8 cellular contexts compared by ENCODE assay signal in genomic region chr1:117284408-117285215, GRCh38.
DNase-seq lines count a peak whose midpoint lies in the region; ATAC-seq and TF ChIP-seq lines count a peak whose summit lies in the region.

No MANE protein-coding gene starts in this region.

- H4K20me1 ChIP-seq in Loucy (ENCODE audit: insufficient read depth, low read length, poor library complexity, severe bottlenecking) (no peaks in the 10 kb centered on the region), fibroblast of lung (ENCODE audit: control insufficient read depth, extremely low read depth, insufficient read depth, low read length) (no peaks in the 10 kb centered on the region)

- H3F3A ChIP-seq in Loucy (ENCODE audit: low read depth), result no peaks in the 10 kb centered on the region

- ATAC-seq in RWPE2 (ENCODE audit: low read depth) (peak; percentile 66; the same call in 2 of the 3 replicates), HG02938 (IDR thresholded peaks at IDR 0.05; ENCODE audit: unreplicated experiment) (no peak), T-helper 17 cell (no peak), HG03520 (IDR thresholded peaks at IDR 0.05; ENCODE audit: unreplicated experiment) (no peak)

- H3K27me3 ChIP-seq in Loucy (ENCODE audit: insufficient read depth, low read length, poor library complexity, severe bottlenecking) (no peaks in the 10 kb centered on the region), RWPE2 (ENCODE audit: insufficient read depth, poor library complexity, severe bottlenecking) (no peaks in the 10 kb centered on the region), fibroblast of lung (ENCODE audit: control insufficient read depth, insufficient read depth, low read length) (no peaks in the 10 kb centered on the region)

- H2AFZ ChIP-seq in Loucy (ENCODE audit: low read length) (peak overlapping the region; percentile 75), fibroblast of lung (ENCODE audit: low read length) (no peak overlapping the region)

- H3K4me1 ChIP-seq in Loucy (ENCODE audit: insufficient read depth, low read length, poor library complexity, severe bottlenecking) (no peaks in the 10 kb centered on the region), RWPE2 (ENCODE audit: insufficient read depth, poor library complexity, severe bottlenecking) (no peaks in the 10 kb centered on the region), fibroblast of lung (ENCODE audit: control insufficient read depth, extremely low read depth, insufficient read depth, low read length) (no peaks in the 10 kb centered on the region)

- no peak overlapping the region for H3K27ac Mint-ChIP-seq in osteocyte (ENCODE audit: unreplicated experiment)
- no peak overlapping the region for H3K27ac Mint-ChIP-seq in T-helper 17 cell

- no peaks in the 10 kb centered on the region for H3K36me3 Mint-ChIP-seq in osteocyte (ENCODE audit: unreplicated experiment)
- peaks cover 2% of the 10 kb centered on the region for H3K36me3 Mint-ChIP-seq in T-helper 17 cell (ENCODE audit: low read depth)

- TF ChIP-seq CTCF in Loucy (conservative IDR thresholded peaks at IDR 0.05; ENCODE audit: low read length), result peak; percentile 75
- TF ChIP-seq CTCF in RWPE2 (IDR thresholded peaks at IDR 0.05; ENCODE audit: poor library complexity, severe bottlenecking), result peak; percentile 72
- peak; percentile 53 to 76 for TF ChIP-seq CTCF in fibroblast of lung (conservative IDR thresholded peaks at IDR 0.05 in 1 of 2, IDR thresholded peaks at IDR 0.05 in 1 of 2; ENCODE audit: low read depth in 1 of 2, low read length in 2 of 2)
- peak; percentile 74 for TF ChIP-seq CTCF in osteocyte (IDR thresholded peaks at IDR 0.05)

- H3K27me3 Mint-ChIP-seq in osteocyte (ENCODE audit: unreplicated experiment) (peaks cover 12% of the 10 kb centered on the region), T-helper 17 cell (peaks cover 16% of the 10 kb centered on the region)

- no peak overlapping the region for H3K4me3 Mint-ChIP-seq in osteocyte (ENCODE audit: unreplicated experiment)
- H3K4me3 Mint-ChIP-seq in T-helper 17 cell, result no peak overlapping the region

- H3K36me3 ChIP-seq in Loucy (ENCODE audit: insufficient read depth, low read length), result no peaks in the 10 kb centered on the region
- H3K36me3 ChIP-seq in RWPE2 (ENCODE audit: low read depth), result no peaks in the 10 kb centered on the region
- no peaks in the 10 kb centered on the region for H3K36me3 ChIP-seq in fibroblast of lung (ENCODE audit: control insufficient read depth, insufficient read depth, low read length)

- H3K4me1 Mint-ChIP-seq in osteocyte (ENCODE audit: unreplicated experiment) (no peaks in the 10 kb centered on the region), T-helper 17 cell (no peaks in the 10 kb centered on the region)

- no peaks in the 10 kb centered on the region for H3K9me3 Mint-ChIP-seq in osteocyte (ENCODE audit: unreplicated experiment)

- H3K9me2 ChIP-seq in Loucy (replicated peaks; ENCODE audit: low read depth, low read length), result no peaks in the 10 kb centered on the region

- H3K4me3 ChIP-seq in Loucy (ENCODE audit: low read length, poor library complexity, severe bottlenecking), result no peak overlapping the region
- H3K4me3 ChIP-seq in RWPE2 (ENCODE audit: severe bottlenecking), result no peak overlapping the region
- H3K4me3 ChIP-seq in fibroblast of lung (replicated peaks in 1 of 4; ENCODE audit: control extremely low read depth in 1 of 4, insufficient read depth in 1 of 4, low read depth in 3 of 4, low read length in 4 of 4), result no peak overlapping the region

- H3K79me2 ChIP-seq in Loucy (ENCODE audit: insufficient read depth, low read length) (no peaks in the 10 kb centered on the region), fibroblast of lung (ENCODE audit: control insufficient read depth, insufficient read depth, low read length) (no peaks in the 10 kb centered on the region)

- DNase-seq in DMS53 (lab: John Stamatoyannopoulos, UW) (peak; percentile 59), RWPE2 (ENCODE audit: low spot score) (no peak), fibroblast of lung (ENCODE audit: low read depth in 2 of 2) (peak; percentile 72 to 79), osteocyte (ENCODE audit: extremely low spot score, unreplicated experiment) (no peak), T-helper 17 cell (no peak)

- H3K9me3 ChIP-seq in Loucy (ENCODE audit: insufficient read depth, low read depth, low read length) (no peaks in the 10 kb centered on the region), RWPE2 (ENCODE audit: severe bottlenecking) (no peaks in the 10 kb centered on the region), fibroblast of lung (ENCODE audit: control insufficient read depth, insufficient read depth, low read depth, low read length) (no peaks in the 10 kb centered on the region), T-helper 17 cell (ENCODE audit: control insufficient read depth, low read length, poor library complexity, severe bottlenecking) (no peaks in the 10 kb centered on the region)

- no peak overlapping the region for H3K4me2 ChIP-seq in Loucy (ENCODE audit: low read depth, low read length, poor library complexity, severe bottlenecking)
- H3K4me2 ChIP-seq in fibroblast of lung (ENCODE audit: extremely low read depth, insufficient read depth, low read length), result no peak overlapping the region

- H3K9ac ChIP-seq in Loucy (ENCODE audit: low read depth, low read length, poor library complexity, severe bottlenecking), result no peak overlapping the region
- H3K9ac ChIP-seq in fibroblast of lung (ENCODE audit: insufficient read depth, low read length), result no peak overlapping the region

- H3K27ac ChIP-seq in RWPE2 (ENCODE audit: poor library complexity, severe bottlenecking), result no peak overlapping the region
- no peak overlapping the region for H3K27ac ChIP-seq in fibroblast of lung (ENCODE audit: insufficient read depth, low read length)

Comparison
In these comparisons a context has a peak if more than half of its experiments do, and no peak if none do; other contexts are left out.
1. DNase-seq: peak in DMS53 (single experiment) and fibroblast of lung (2 of 2); none in RWPE2 (single experiment), osteocyte (single experiment) and T-helper 17 cell (0 of 3).
2. Peak in every context shown above with its lines, with median percentiles within 50 percentile points of each other: CTCF ChIP-seq.